14 cellular contexts compared by ENCODE assay signal in genomic region chr3:171481011-171481410, GRCh38. TPM values are rescaled to one million over a fixed set of nuclear protein-coding genes. Genes with fewer than 3 reads are reported as not detected.
DNase-seq lines count a peak whose midpoint lies in the region; ATAC-seq, FAIRE-seq and TF ChIP-seq lines count a peak whose summit lies in the region.
"Had no signal": no experiment of that assay in that cellular context is flagged by ENCODE, and none has a peak within 500 bp of the region (broad histone marks: within the 10 kb centered on the region; RNA-seq: fewer than 3 reads in every experiment).

No MANE protein-coding gene starts in this region.

- H2AFZ ChIP-seq in GM12878 (ENCODE audit: control insufficient read depth, low read depth, low read length): peak overlapping the region; percentile 84
- H2AFZ ChIP-seq: GM23248 had no signal

- in situ Hi-C loops in GM12878 (cut with MboI): no loop called here

- H3K4me3 ChIP-seq in GM08714 (ENCODE audit: low read length): peak overlapping the region; percentile 13; the same call in 1 of the 2 replicates
- no peak overlapping the region for H3K4me3 ChIP-seq in GM12878
- H3K4me3 ChIP-seq: GM23248, heart right ventricle, left lung had no signal

- intact Hi-C loops in GM12878 (cut with micrococcal nuclease; ENCODE audit: unreplicated experiment): no loop called here

- CTCF ChIA-PET in GM12878 (lab: Yijun Ruan, JAX): no interaction called here

- ATAC-seq in GM19023 (IDR thresholded peaks at IDR 0.05; ENCODE audit: unreplicated experiment) (peak; percentile 10), HG03280 (IDR thresholded peaks at IDR 0.05; ENCODE audit: unreplicated experiment) (peak; percentile 7), GM12878 (peak; percentile 59), HG02970 (IDR thresholded peaks at IDR 0.05; ENCODE audit: low FRiP score, unreplicated experiment) (no peak)
- ATAC-seq: left lung had no signal

- H3K27ac ChIP-seq in GM12878 (ENCODE audit: control insufficient read depth, insufficient read depth): peak overlapping the region; percentile 40; the same call in 1 of the 2 replicates
- H3K27ac ChIP-seq: GM23248, heart right ventricle, left lung had no signal

- H3K9ac ChIP-seq in GM12878 (ENCODE audit: control insufficient read depth, insufficient read depth, low read length): 0 out of 2 replicates have a peak overlapping the region, but pooled peaks have one; percentile 35
- H3K9ac ChIP-seq: GM23248 had no signal

- H3K4me1 ChIP-seq in GM12878 (ENCODE audit: control insufficient read depth, insufficient read depth, low read length): peaks cover 11% of the 10 kb centered on the region
- H3K4me1 ChIP-seq: heart right ventricle, left lung had no signal

- BruUV-seq in GM12878 (replicated peaks; lab: Mats Ljungman, UMichigan): no TSS peak

- no peak for FAIRE-seq in GM12878 (lab: Jason Lieb, UNC)

- no peak for TF ChIP-seq RAD21 in GM12878 (IDR thresholded peaks at IDR 0.05; ENCODE audit: insufficient read depth, low read depth, low read length)

- SMC1A ChIA-PET in GM12878 (lab: Charles Lee; ENCODE audit: uncharacterized antibody, unreplicated experiment): interaction anchor here (1.0 to 1.6 kb wide), 3 partner anchors 11 to 78 kb away, joined by 3 to 7 read pairs (median 5); no protein-coding TSS in a partner anchor

- RAD21 ChIA-PET in GM12878 (lab: Charles Lee; ENCODE audit: unreplicated experiment): interaction anchor here (0.9 to 1.4 kb wide), 2 partner anchors 20 to 133 kb away, joined by 3 read pairs; no protein-coding TSS in a partner anchor

- H3K36me3 ChIP-seq in GM12878 (ENCODE audit: control insufficient read depth in 2 of 2, insufficient read depth in 2 of 2, low read length in 1 of 2): no peaks in the 10 kb centered on the region
- H3K36me3 ChIP-seq: heart right ventricle, left lung had no signal

- no peak for TF ChIP-seq POLR2A in GM12878 (IDR thresholded peaks at IDR 0.05; ENCODE audit: low read depth, low read length)

- POLR2A ChIA-PET in GM12878 (lab: Charles Lee): interaction anchor here (1.0 kb wide), 1 partner anchor 12 kb away, joined by 3 read pairs; no protein-coding TSS in a partner anchor

- H4K20me1 ChIP-seq in GM12878 (ENCODE audit: control insufficient read depth, insufficient read depth): no peaks in the 10 kb centered on the region

- TF ChIP-seq EP300 in GM12878 (IDR thresholded peaks at IDR 0.05; ENCODE audit: borderline replicate concordance in 1 of 2, control insufficient read depth in 1 of 2, low read depth in 2 of 2, low read length in 2 of 2): no peak

- H3K9me3 ChIP-seq in GM12878 (replicated peaks; ENCODE audit: control insufficient read depth, insufficient read depth, low read length): no peaks in the 10 kb centered on the region
- H3K9me3 ChIP-seq: left lung had no signal

- H3K4me2 ChIP-seq in GM12878 (ENCODE audit: control insufficient read depth, insufficient read depth): peak overlapping the region; percentile 80

- DNase-seq in GM12878 (ENCODE audit: low read depth, low spot score): no peak
- no peak for DNase-seq in NCI-H187 treated with DMSO at 0.1 percent for 48 hours (lab: John Stamatoyannopoulos, UW)
- DNase-seq in kidney tubule cell (ENCODE audit: low spot score): no peak
- DNase-seq: GF-D8, heart right ventricle, left lung, NCI-H1417, NCI-H526 treated with DMSO at 0.1 percent for 48 hours, SHP77 had no signal

- no peaks in the 10 kb centered on the region for H3K79me2 ChIP-seq in GM12878 (ENCODE audit: control insufficient read depth, insufficient read depth, low read length)

- 100% methylated on average over 1 of the region's 1 CpG for WGBS in GM12878 (ENCODE audit: insufficient coverage, insufficient replicate concordance, low lambda C conversion rate, missing lambda C conversion rate)

- TF ChIP-seq CTCF in GM12878 (IDR thresholded peaks at IDR 0.05 in 2 of 3, conservative IDR thresholded peaks at IDR 0.05 in 1 of 3; ENCODE audit: control insufficient read depth in 2 of 3, extremely low read depth in 1 of 3, insufficient read depth in 1 of 3, low read depth in 3 of 3, low read length in 3 of 3): no peak

- H3K27me3 ChIP-seq in GM12878 (replicated peaks in 1 of 2; ENCODE audit: control insufficient read depth in 2 of 2, insufficient read depth in 2 of 2, low read length in 1 of 2): no peaks in the 10 kb centered on the region
- H3K27me3 ChIP-seq: heart right ventricle, left lung had no signal

TF ChIP-seq in GM12878, 131 proteins besides CTCF, POLR2A, EP300 and RAD21 (continues in another document):
- TF ChIP-seq IKZF1 (conservative IDR thresholded peaks at IDR 0.05): 0 out of 2 replicates have a peak, but pooled peaks have one; percentile 15
- TF ChIP-seq SRF (IDR thresholded peaks at IDR 0.05; ENCODE audit: low read depth in 2 of 2, low read length in 2 of 2): no peak
- no peak for TF ChIP-seq HSF1 (IDR thresholded peaks at IDR 0.05; ENCODE audit: low read depth, low read length)
- TF ChIP-seq NFIC (IDR thresholded peaks at IDR 0.05; ENCODE audit: low read depth, low read length): no peak
- no peak for TF ChIP-seq TCF7 (IDR thresholded peaks at IDR 0.05; ENCODE audit: borderline replicate concordance)
- TF ChIP-seq MLLT1 (IDR thresholded peaks at IDR 0.05): no peak
- TF ChIP-seq NR2C2 (IDR thresholded peaks at IDR 0.05; ENCODE audit: borderline replicate concordance, control insufficient read depth, insufficient read length, low read depth): no peak
- TF ChIP-seq EED (IDR thresholded peaks at IDR 0.05; ENCODE audit: low read depth): peak; percentile 39; the same call in 1 of the 2 replicates
- TF ChIP-seq ZZZ3 (IDR thresholded peaks at IDR 0.05; ENCODE audit: control insufficient read depth, insufficient read length, low read depth): no peak
- TF ChIP-seq SKIL (IDR thresholded peaks at IDR 0.05; ENCODE audit: low read depth, poor library complexity, severe bottlenecking): no peak
- peak in 1 of 2 experiments; percentile 37; a peak in 1 of 4 replicates for TF ChIP-seq IKZF2 (IDR thresholded peaks at IDR 0.05)
- TF ChIP-seq EZH2 (IDR thresholded peaks at IDR 0.05; ENCODE audit: borderline replicate concordance, control insufficient read depth, low read depth, low read length): no peak

RNA-seq across cellular contexts. Expression of gene TNIK, which starts 20.8 kb away (rescaled TPM):
- 150 and 178 TPM in 2 replicates for total RNA-seq in GM12878 (2013; cell fraction: nucleolus; rRNA removed)
- total RNA-seq in GM12878 (2014; rRNA removed) (44.8 and 55.4 TPM in 2 replicates), GM12878 (2014; rRNA removed; fragmentation: Illumina TruSeq; extraction: Trizol) (51.6 and 52.1 TPM in 2 replicates), GM12878 (2021) (73.6 and 74.3 TPM in 2 replicates)
- polyA plus RNA-seq in GM12878 (2011; ENCODE audit: low read depth): 34.0 TPM
- polyA plus RNA-seq in GM12878 (2011; rRNA removed) (29.8 and 31.3 TPM in 2 replicates), GM12878 (2014; fragmentation: Illumina TruSeq; extraction: Trizol) (65.1 and 67.4 TPM in 2 replicates), GM12878 (2014; fragmentation: Nextera tagmentation; extraction: Ambion mirVana) (10 to 100 TPM; 13.9 to 15.9 TPM), GM12878 (2014; rRNA removed) (35.3 and 39.5 TPM in 2 replicates), GM12878 (2016; fragmentation: Nextera tagmentation; extraction: Ambion mirVana) (10 to 100 TPM; 53.5 to 63.5 TPM)
- polyA plus RNA-seq in GM12878 (2011; cell fraction: cytosol; rRNA removed): 13.9 and 16.5 TPM in 2 replicates
- polyA plus RNA-seq in GM12878 (2011; cell fraction: nucleus; rRNA removed): 56.3 and 56.8 TPM in 2 replicates
- polyA plus RNA-seq in GM12878 (2012): 54.7 and 56.7 TPM in 2 replicates
- polyA minus RNA-seq in GM12878 (2011; rRNA and poly(A)+ RNA removed): 49.2 and 55.0 TPM in 2 replicates
- polyA minus RNA-seq in GM12878 (2011; cell fraction: cytosol; rRNA and poly(A)+ RNA removed): 11.8 and 14.1 TPM in 2 replicates
- polyA minus RNA-seq in GM12878 (2011; cell fraction: nucleus; rRNA and poly(A)+ RNA removed): 87.8 and 130 TPM in 2 replicates
